ENCODE assay signal across 16 cellular contexts in genomic region chr2:192559541-192560126, GRCh38.
"Had no signal": no experiment of that assay in that cellular context is flagged by ENCODE, and none has a peak within 500 bp of the region (broad histone marks: within the 10 kb centered on the region; RNA-seq: fewer than 3 reads in every experiment).

No MANE protein-coding gene starts in this region.

- H3K36me3 ChIP-seq: left ventricle myocardium inferior, right lobe of liver, upper lobe of right lung had no signal

- H3K9me3 ChIP-seq: body of pancreas, left ventricle myocardium inferior, psoas muscle, right lobe of liver, upper lobe of right lung had no signal

- H3K27ac ChIP-seq: body of pancreas, left ventricle myocardium inferior, psoas muscle, right lobe of liver, upper lobe of right lung had no signal

- ATAC-seq: activated CD8-positive, alpha-beta memory T cell treated with anti-CD3 and anti-CD28 coated beads, Interleukin-2, amount 10 ng/mL, durations not matched to agents 7 days and 5 days; activated naive CD4-positive, alpha-beta T cell treated with anti-CD3 and anti-CD28 coated beads, Interleukin-2, amount 50 U/mL, for 72 hours; activated T-cell treated with anti-CD3 and anti-CD28 coated beads, Interleukin-2, amount 50 U/mL, for 4 hours; body of pancreas; psoas muscle; right lobe of liver; upper lobe of right lung had no signal

- H3K4me1 ChIP-seq: body of pancreas, left ventricle myocardium inferior, psoas muscle, right lobe of liver, upper lobe of right lung had no signal

- H3K27me3 ChIP-seq: body of pancreas, right lobe of liver, upper lobe of right lung had no signal

- H3K4me3 ChIP-seq: body of pancreas, left ventricle myocardium inferior, psoas muscle, right lobe of liver, upper lobe of right lung had no signal

- DNase-seq: activated CD4-positive, alpha-beta T cell treated with anti-CD3 and anti-CD28 coated beads for 1 hour; activated CD4-positive, alpha-beta T cell treated with anti-CD3 and anti-CD28 coated beads, Interleukin-2, amount 50 U/mL, for 48 hours; activated CD8-positive, alpha-beta memory T cell treated with anti-CD3 and anti-CD28 coated beads, Interleukin-2, amount 10 ng/mL, durations not matched to agents 7 days and 5 days; activated effector memory CD4-positive, alpha-beta T cell treated with anti-CD3 and anti-CD28 coated beads, Interleukin-2, amount 50 U/mL, for 16 hours; activated T-cell treated with anti-CD3 and anti-CD28 coated beads, Interleukin-2, amount 50 U/mL, for 4 hours; amniotic stem cell; body of pancreas; glutamatergic neuron; left ventricle myocardium inferior; nephron progenitor cell; psoas muscle; right lobe of liver; stimulated activated naive CD4-positive, alpha-beta T cell treated with Interleukin-2 at 50 U/mL for 16 hours; T-helper 2 cell; upper lobe of right lung had no signal
